ENCODE assay signal across 11 cellular contexts in the genomic region with DNA sequence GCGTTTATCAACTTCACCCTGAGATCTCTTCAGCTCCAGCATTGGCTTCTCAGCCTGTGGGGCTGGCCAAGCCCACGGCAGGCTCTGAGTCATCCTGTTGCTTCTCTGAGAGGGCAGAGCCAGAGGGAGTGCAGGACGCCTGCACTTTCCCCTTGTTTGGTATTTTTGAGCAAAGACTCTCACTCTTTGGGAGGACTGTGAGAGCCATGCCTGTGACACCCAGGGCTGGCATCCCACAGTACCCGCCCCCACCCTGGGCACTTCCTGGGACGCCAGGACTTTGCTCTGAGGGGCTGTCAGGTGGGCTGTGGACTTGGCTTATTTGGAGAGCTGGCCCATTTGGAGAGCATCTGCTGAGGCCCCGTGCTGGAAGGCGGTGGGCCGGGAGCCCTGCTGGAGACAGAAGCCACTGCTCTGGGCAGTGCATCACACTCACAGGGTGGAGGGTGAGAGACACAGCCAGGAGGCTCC. TPM values are rescaled to one million over a fixed set of nuclear protein-coding genes. Genes with fewer than 3 reads are reported as not detected.
DNase-seq lines count a peak whose midpoint lies in the region; ATAC-seq and TF ChIP-seq lines count a peak whose summit lies in the region.
"Had no signal": no experiment of that assay in that cellular context is flagged by ENCODE, and none has a peak within 500 bp of the region (broad histone marks: within the 10 kb centered on the region; RNA-seq: fewer than 3 reads in every experiment).

No MANE protein-coding gene starts in this region.

- no peak overlapping the region for H3K4me3 ChIP-seq in endodermal cell (ENCODE audit: low read length)
- no peak overlapping the region for H3K4me3 ChIP-seq in mesodermal cell (ENCODE audit: extremely low read depth, insufficient read depth, low read length, poor library complexity, severe bottlenecking)

- peaks cover 27% of the 10 kb centered on the region for H3K4me1 Mint-ChIP-seq in endodermal cell
- no peaks in the 10 kb centered on the region for H3K4me1 Mint-ChIP-seq in stimulated activated naive B cell treated with anti-CD40 and anti-IgM and Interleukin-4, amounts not matched to agents 10 μg/mL and 1 μg/mL and 100 μg/mL, for 72 hours

- H3K4me1 ChIP-seq in endodermal cell (ENCODE audit: control insufficient read depth, insufficient read depth, low read length) (peaks cover 17% of the 10 kb centered on the region), mesodermal cell (ENCODE audit: control insufficient read depth, insufficient read depth, low read length, poor library complexity, severe bottlenecking) (peaks cover 32% of the 10 kb centered on the region)

- no peaks in the 10 kb centered on the region for H3K27me3 Mint-ChIP-seq in endodermal cell (ENCODE audit: insufficient read depth)
- no peaks in the 10 kb centered on the region for H3K27me3 Mint-ChIP-seq in stimulated activated naive B cell treated with anti-CD40 and anti-IgM and Interleukin-4, amounts not matched to agents 10 μg/mL and 1 μg/mL and 100 μg/mL, for 72 hours

- no peaks in the 10 kb centered on the region for H3K27me3 ChIP-seq in endodermal cell (ENCODE audit: control insufficient read depth, insufficient read depth, low read length, poor library complexity, severe bottlenecking)

- H3K9me3 ChIP-seq in endodermal cell (ENCODE audit: control insufficient read depth, low read length): no peaks in the 10 kb centered on the region
- no peaks in the 10 kb centered on the region for H3K9me3 ChIP-seq in mesodermal cell (ENCODE audit: control insufficient read depth, low read length)

- peaks cover 63% of the 10 kb centered on the region for H3K36me3 Mint-ChIP-seq in endodermal cell (ENCODE audit: low read depth)
- H3K36me3 Mint-ChIP-seq in stimulated activated naive B cell treated with anti-CD40 and anti-IgM and Interleukin-4, amounts not matched to agents 10 μg/mL and 1 μg/mL and 100 μg/mL, for 72 hours: no peaks in the 10 kb centered on the region

- H3K27ac ChIP-seq in endodermal cell (ENCODE audit: low read depth, low read length): no peak overlapping the region
- peak overlapping the region; percentile 49 for H3K27ac ChIP-seq in mesodermal cell (ENCODE audit: low read depth, low read length, severe bottlenecking)
- H3K27ac ChIP-seq: WERI-Rb-1 had no signal

- TF ChIP-seq CTCF in endodermal cell (conservative IDR thresholded peaks at IDR 0.05): no peak

- 81 to 92% methylated on average over 3 to 8 of the region's 8 CpGs for WGBS in endodermal cell (ENCODE audit: insufficient coverage in 1 of 2, insufficient read length in 1 of 2), 2 experiments
- WGBS in mesodermal cell (ENCODE audit: insufficient coverage in 2 of 2), 2 experiments: 65 to 82% methylated on average over 6 to 8 of the region's 8 CpGs

- H3K36me3 ChIP-seq in endodermal cell (ENCODE audit: control insufficient read depth, insufficient read depth, low read length): peaks cover 96% of the 10 kb centered on the region
- H3K36me3 ChIP-seq in mesodermal cell (ENCODE audit: control insufficient read depth, insufficient read depth, low read length): peaks cover 17% of the 10 kb centered on the region
- H3K36me3 ChIP-seq: WERI-Rb-1 had no signal

- intact Hi-C loops in Right ventricle myocardium inferior (cut with DNase I): no loop called here
- intact Hi-C loops in cardiac septum (cut with DNase I): no loop called here

- no peaks in the 10 kb centered on the region for H3K9me3 Mint-ChIP-seq in endodermal cell
- H3K9me3 Mint-ChIP-seq in stimulated activated naive B cell treated with anti-CD40 and anti-IgM and Interleukin-4, amounts not matched to agents 10 μg/mL and 1 μg/mL and 100 μg/mL, for 72 hours: no peaks in the 10 kb centered on the region
- H3K9me3 Mint-ChIP-seq: brain had no signal

- H3K4me3 Mint-ChIP-seq in endodermal cell: no peak overlapping the region
- no peak overlapping the region for H3K4me3 Mint-ChIP-seq in stimulated activated naive B cell treated with anti-CD40 and anti-IgM and Interleukin-4, amounts not matched to agents 10 μg/mL and 1 μg/mL and 100 μg/mL, for 72 hours
- H3K4me3 Mint-ChIP-seq: brain had no signal

- DNase-seq in Right ventricle myocardium inferior (ENCODE audit: missing footprints) (no peak), cardiac septum (ENCODE audit: low spot score) (no peak), endodermal cell (no peak), UCSD-AML1 (lab: John Stamatoyannopoulos, UW; ENCODE audit: unreplicated experiment) (no peak), DMS153 (lab: John Stamatoyannopoulos, UW) (no peak)
- DNase-seq in stimulated activated naive B cell treated with anti-CD40 and anti-IgM and Interleukin-4, amounts not matched to agents 10 μg/mL and 1 μg/mL and 100 μg/mL, for 72 hours: no peak
- DNase-seq: AML-193, WERI-Rb-1 had no signal

- H3K9ac ChIP-seq in endodermal cell (ENCODE audit: extremely low read depth, low read length, poor library complexity, severe bottlenecking): no peak overlapping the region

- peak overlapping the region; percentile 66 for H3K27ac Mint-ChIP-seq in endodermal cell
- no peak overlapping the region for H3K27ac Mint-ChIP-seq in stimulated activated naive B cell treated with anti-CD40 and anti-IgM and Interleukin-4, amounts not matched to agents 10 μg/mL and 1 μg/mL and 100 μg/mL, for 72 hours

- ATAC-seq in Right ventricle myocardium inferior (peak; percentile 84), HG02840 (IDR thresholded peaks at IDR 0.05; ENCODE audit: low FRiP score, unreplicated experiment) (no peak)
- ATAC-seq in stimulated activated naive B cell treated with anti-CD40 and anti-IgM and Interleukin-4, amounts not matched to agents 10 μg/mL and 1 μg/mL and 100 μg/mL, for 72 hours (replicated peaks): no peak

RNA-seq across cellular contexts. Expression of a gene that starts 37.4 kb away (rescaled TPM):
- total RNA-seq in Right ventricle myocardium inferior (6.5 TPM), cardiac septum (7.8 TPM), endodermal cell (10 to 100 TPM; 47.2 to 66.4 TPM)
- polyA plus RNA-seq in endodermal cell (2013, experiment 1 of 2): 14.6 TPM
- polyA plus RNA-seq in endodermal cell (2013, experiment 2 of 2): 16.4 TPM
- polyA plus RNA-seq in mesodermal cell (2013, experiment 1 of 2): 12.4 TPM
- 11.1 TPM for polyA plus RNA-seq in mesodermal cell (2013, experiment 2 of 2)
